11 cellular contexts compared by ENCODE assay signal in the genomic region with DNA sequence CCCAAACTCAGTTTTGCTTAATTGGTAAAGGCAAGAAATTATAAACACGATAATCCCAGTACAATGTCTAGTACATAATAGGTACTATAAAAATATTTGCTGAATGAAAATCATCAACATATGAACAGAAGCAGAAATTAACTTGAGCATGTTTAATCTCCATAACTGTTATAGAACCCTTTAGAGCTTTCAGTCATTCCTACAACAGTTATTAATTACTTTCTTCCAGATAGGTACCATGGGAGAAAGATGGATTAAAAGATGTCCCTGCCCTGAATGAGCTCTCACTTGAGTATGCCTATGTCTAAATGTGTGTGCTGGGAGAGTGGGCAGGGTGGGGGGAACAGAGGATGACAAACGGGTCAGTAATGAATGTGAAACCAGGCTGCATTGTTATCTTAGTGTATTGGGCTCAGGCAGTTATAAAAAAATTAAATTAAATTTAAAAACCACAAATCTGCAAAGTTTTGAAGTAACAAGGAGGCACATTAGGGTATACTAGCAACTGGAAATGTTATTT. TPM values are rescaled to one million over a fixed set of nuclear protein-coding genes. Genes with fewer than 3 reads are reported as not detected.
DNase-seq lines count a peak whose midpoint lies in the region; ATAC-seq, FAIRE-seq and TF ChIP-seq lines count a peak whose summit lies in the region.
"Had no signal": no experiment of that assay in that cellular context is flagged by ENCODE, and none has a peak within 500 bp of the region (broad histone marks: within the 10 kb centered on the region; RNA-seq: fewer than 3 reads in every experiment).

No MANE protein-coding gene starts in this region.

- H3K4me3 ChIP-seq in endothelial cell of umbilical vein (replicated peaks in 1 of 3; ENCODE audit: insufficient read depth in 1 of 3, low read depth in 1 of 3, low read length in 3 of 3) = no peak overlapping the region
- H3K4me3 ChIP-seq in prostate gland = peak overlapping the region in 1 of 2 donors; percentile 95
- H3K4me3 ChIP-seq in mucosa of descending colon = no peak overlapping the region

- H3K9ac ChIP-seq in endothelial cell of umbilical vein (replicated peaks; ENCODE audit: extremely low read depth, insufficient read depth, low read length) = no peak overlapping the region

- intact Hi-C loops in endothelial cell of umbilical vein (cut with micrococcal nuclease) = loop anchor here (5.0 kb wide), 1 partner anchor 99 kb away; no protein-coding TSS in a partner anchor
- intact Hi-C loops in prostate gland (cut with DNase I) = no loop called here
- intact Hi-C loops in mucosa of descending colon (cut with DNase I, micrococcal nuclease) = no loop called here

- no TSS peak for BruUV-seq in endothelial cell of umbilical vein (replicated peaks; lab: Mats Ljungman, UMichigan)

- H3K9me3 ChIP-seq in endothelial cell of umbilical vein (replicated peaks; ENCODE audit: control insufficient read depth, insufficient read depth, low read length) (no peaks in the 10 kb centered on the region), prostate gland (no peaks in the 10 kb centered on the region), mucosa of descending colon (no peaks in the 10 kb centered on the region)

- DNase-seq in ELR (ENCODE audit: low read depth) (peak; percentile 49), OCI-M1 (lab: John Stamatoyannopoulos, UW) (peak; percentile 50), endothelial cell of umbilical vein (ENCODE audit: low read depth, low spot score) (peak; percentile 14), prostate gland (ENCODE audit: low spot score) (no peak), NCI-H2081 (lab: John Stamatoyannopoulos, UW) (no peak), SW480 (ENCODE audit: low spot score) (no peak), mucosa of descending colon (no peak)
- DNase-seq: foreskin keratinocyte; stimulated activated CD4-positive, alpha-beta T cell treated with anti-CD3 and anti-CD28 coated beads, Interleukin-1b, Interleukin-23, amount 100 ng/mL, for 48 hours had no signal

- POLR2A ChIA-PET in endothelial cell of umbilical vein (lab: Charles Lee) = no interaction called here

- CTCF ChIA-PET in endothelial cell of umbilical vein (lab: Charles Lee) = interaction anchor here (0.5 kb wide), 1 partner anchor 75 kb away, joined by 4 read pairs; no protein-coding TSS in a partner anchor

- peak overlapping the region; percentile 62 for H3K4me2 ChIP-seq in endothelial cell of umbilical vein (ENCODE audit: insufficient read depth, low read length)

- H4K20me1 ChIP-seq in endothelial cell of umbilical vein (replicated peaks; ENCODE audit: control insufficient read depth, extremely low read depth, insufficient read depth, low read length) = peaks cover 18% of the 10 kb centered on the region

- H3K9me1 ChIP-seq in endothelial cell of umbilical vein (replicated peaks; ENCODE audit: control insufficient read depth, extremely low read depth, insufficient read depth, low read length) = no peaks in the 10 kb centered on the region

- FAIRE-seq in endothelial cell of umbilical vein (lab: Jason Lieb, UNC) = no peak
- FAIRE-seq: TTC549 had no signal

- H2AFZ ChIP-seq in endothelial cell of umbilical vein (ENCODE audit: low read depth, low read length) = no peak overlapping the region

- no peak for TF ChIP-seq CTCF in endothelial cell of umbilical vein (IDR thresholded peaks at IDR 0.05; ENCODE audit: extremely low read depth in 1 of 2, insufficient read depth in 1 of 2, low read depth in 1 of 2, low read length in 2 of 2)
- TF ChIP-seq CTCF in prostate gland (IDR thresholded peaks at IDR 0.05) = no peak
- TF ChIP-seq CTCF in mucosa of descending colon (IDR thresholded peaks at IDR 0.05) = no peak

- H3K4me1 ChIP-seq in endothelial cell of umbilical vein (ENCODE audit: control insufficient read depth, extremely low read depth, insufficient read depth, low read length) (peaks cover 31% of the 10 kb centered on the region), prostate gland (replicated peaks) (peaks cover 2% of the 10 kb centered on the region), mucosa of descending colon (ENCODE audit: low read depth) (peaks cover 36% of the 10 kb centered on the region)

- ATAC-seq in mucosa of descending colon (no peak), HG03565 (IDR thresholded peaks at IDR 0.05; ENCODE audit: unreplicated experiment) (no peak)
- ATAC-seq: foreskin keratinocyte had no signal

- H3K79me2 ChIP-seq in endothelial cell of umbilical vein (ENCODE audit: control insufficient read depth, insufficient read depth, low read length) = peaks cover 67% of the 10 kb centered on the region

- H3K36me3 ChIP-seq in endothelial cell of umbilical vein (ENCODE audit: control insufficient read depth in 2 of 2, extremely low read depth in 1 of 2, insufficient read depth in 2 of 2, low read length in 2 of 2) = no peaks in the 10 kb centered on the region
- H3K36me3 ChIP-seq in prostate gland = no peaks in the 10 kb centered on the region
- no peaks in the 10 kb centered on the region for H3K36me3 ChIP-seq in mucosa of descending colon (ENCODE audit: low read depth)

- dilution Hi-C loops in endothelial cell of umbilical vein (cut with MboI; ENCODE audit: extremely low pct_ligation_motif_present, low sequenced_read_pairs) = no loop called here

- no peak for TF ChIP-seq POLR2A in endothelial cell of umbilical vein (IDR thresholded peaks at IDR 0.05; ENCODE audit: low read depth, low read length)
- TF ChIP-seq POLR2A in prostate gland (IDR thresholded peaks at IDR 0.05) = no peak

- H3K27ac ChIP-seq in endothelial cell of umbilical vein (ENCODE audit: insufficient read depth, low read depth, low read length) (no peak overlapping the region), prostate gland (peak overlapping the region; percentile 81 to 94)
- H3K27ac ChIP-seq: foreskin keratinocyte had no signal

- 32% methylated on average over 2 of the region's 2 CpGs for WGBS in prostate gland

- no peaks in the 10 kb centered on the region for H3K27me3 ChIP-seq in endothelial cell of umbilical vein (ENCODE audit: control insufficient read depth in 2 of 2, insufficient read depth in 2 of 2, low read length in 2 of 2)
- H3K27me3 ChIP-seq in prostate gland (replicated peaks; ENCODE audit: insufficient read depth) = no peaks in the 10 kb centered on the region
- H3K27me3 ChIP-seq: foreskin keratinocyte had no signal

TF ChIP-seq in endothelial cell of umbilical vein, 7 proteins besides CTCF, POLR2A, EP300 and RAD21:
- TF ChIP-seq MYC (IDR thresholded peaks at IDR 0.05; ENCODE audit: low read depth, low read length) (no peak), JUN (IDR thresholded peaks at IDR 0.05; ENCODE audit: borderline replicate concordance, insufficient read depth, insufficient read length, low read depth) (no peak)

RNA-seq across cellular contexts. Expression of gene EPS15, which starts 2.4 kb away (rescaled TPM):
- 44.8 and 52.4 TPM in 2 replicates for total RNA-seq in endothelial cell of umbilical vein
- polyA plus RNA-seq in endothelial cell of umbilical vein = 10.7 and 15.4 TPM in 2 replicates
- polyA plus RNA-seq in endothelial cell of umbilical vein (2011; cell fraction: cytosol; rRNA removed) = 17.2 and 18.5 TPM in 2 replicates
- 29.9 and 42.8 TPM in 2 replicates for polyA plus RNA-seq in endothelial cell of umbilical vein (2011; cell fraction: nucleus; rRNA removed)
- 26.0 and 30.8 TPM in 2 replicates for polyA plus RNA-seq in endothelial cell of umbilical vein (2012)
- polyA minus RNA-seq in endothelial cell of umbilical vein = 39.4 and 47.1 TPM in 2 replicates
- polyA minus RNA-seq in endothelial cell of umbilical vein (2011; cell fraction: cytosol; rRNA and poly(A)+ RNA removed) = 22.6 TPM
- 45.9 and 72.6 TPM in 2 replicates for polyA minus RNA-seq in endothelial cell of umbilical vein (2011; cell fraction: nucleus; rRNA and poly(A)+ RNA removed)
- total RNA-seq in prostate gland = 10 to 100 TPM; 62.4 to 70.4 TPM
- 10 to 100 TPM; 50.0 to 85.5 (median 54.0) TPM for total RNA-seq in mucosa of descending colon

Comparison
In these comparisons a context has a peak if more than half of its experiments do, and no peak if none do; other contexts are left out.
1. DNase-seq: peak in ELR (single experiment), OCI-M1 (single experiment) and endothelial cell of umbilical vein (single experiment); none in prostate gland (single experiment), NCI-H2081 (0 of 2), SW480 (single experiment) and mucosa of descending colon (0 of 3).